ENCODE assay signal across 8 cellular contexts in the genomic region with DNA sequence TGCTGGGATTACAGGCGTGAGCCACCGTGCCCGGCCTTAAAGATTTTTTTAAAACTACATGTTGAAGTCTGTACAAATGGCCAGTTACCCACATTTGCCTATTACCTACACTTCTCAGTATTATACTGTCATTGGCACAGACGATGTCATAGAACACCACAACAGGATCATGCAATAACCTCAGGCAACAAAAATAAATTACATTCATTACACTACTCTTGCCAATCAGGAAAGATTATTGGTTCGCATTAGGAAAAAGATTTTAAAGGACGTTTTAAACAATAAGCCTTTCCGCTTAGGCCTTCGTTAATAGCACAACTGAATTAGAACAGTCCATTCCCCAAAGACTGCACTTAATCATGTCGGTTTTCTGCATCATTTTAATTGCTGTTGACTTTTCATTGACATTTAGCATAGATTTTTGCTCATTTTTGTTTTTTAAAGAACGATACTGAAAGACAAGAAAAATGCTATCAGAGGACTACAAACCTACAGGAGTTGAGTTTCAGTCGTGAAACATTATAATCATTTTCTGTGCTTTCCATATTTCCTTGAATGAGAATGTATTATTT. TPM values are rescaled to one million over a fixed set of nuclear protein-coding genes. Genes with fewer than 3 reads are reported as not detected.
DNase-seq lines count a peak whose midpoint lies in the region; ATAC-seq and TF ChIP-seq lines count a peak whose summit lies in the region.

No MANE protein-coding gene starts in this region.

- no peaks in the 10 kb centered on the region for H3K36me3 ChIP-seq in tibial nerve

- H3K9me3 Mint-ChIP-seq in activated naive CD4-positive, alpha-beta T cell treated with anti-CD3 and anti-CD28 coated beads for 36 hours: no peaks in the 10 kb centered on the region
- no peaks in the 10 kb centered on the region for H3K9me3 Mint-ChIP-seq in activated CD8-positive, alpha-beta T cell treated with anti-CD3 and anti-CD28 coated beads for 36 hours

- no peak for ATAC-seq in activated CD8-positive, alpha-beta T cell treated with anti-CD3 and anti-CD28 coated beads for 36 hours
- no peak for ATAC-seq in HG03457 (IDR thresholded peaks at IDR 0.05; ENCODE audit: unreplicated experiment)

- H3K27me3 ChIP-seq in layer of hippocampus (ENCODE audit: control insufficient read depth, insufficient read depth, low read length): no peaks in the 10 kb centered on the region
- no peaks in the 10 kb centered on the region for H3K27me3 ChIP-seq in tibial nerve

- no peak for TF ChIP-seq CTCF in activated CD8-positive, alpha-beta T cell treated with anti-CD3 and anti-CD28 coated beads for 36 hours (IDR thresholded peaks at IDR 0.05)
- TF ChIP-seq CTCF in tibial nerve (IDR thresholded peaks at IDR 0.05): no peak

- H3K27ac Mint-ChIP-seq in activated naive CD4-positive, alpha-beta T cell treated with anti-CD3 and anti-CD28 coated beads for 36 hours: peak overlapping the region; percentile 99
- H3K27ac Mint-ChIP-seq in activated CD8-positive, alpha-beta T cell treated with anti-CD3 and anti-CD28 coated beads for 36 hours: peak overlapping the region; percentile 97

- peak overlapping the region; percentile 71 to 85 (median 81) for H3K4me3 ChIP-seq in tibial nerve

- intact Hi-C loops in activated naive CD4-positive, alpha-beta T cell treated with anti-CD3 and anti-CD28 coated beads for 36 hours (cut with micrococcal nuclease): loop anchor here (5.0 kb wide), 1 partner anchor 1948 kb away; the partner anchor contains the start of gene SLC17A5
- intact Hi-C loops in activated CD8-positive, alpha-beta T cell treated with anti-CD3 and anti-CD28 coated beads for 36 hours (cut with micrococcal nuclease): no loop called here

- CTCF ChIA-PET in activated naive CD4-positive, alpha-beta T cell treated with anti-CD3 and anti-CD28 coated beads for 36 hours (lab: Charles Lee): interaction anchor here (0.6 kb wide), 1 partner anchor 36 kb away, joined by 3 read pairs; no protein-coding TSS in a partner anchor
- CTCF ChIA-PET in activated CD8-positive, alpha-beta T cell treated with anti-CD3 and anti-CD28 coated beads for 36 hours (lab: Charles Lee): no interaction called here

- H3K4me3 Mint-ChIP-seq in activated naive CD4-positive, alpha-beta T cell treated with anti-CD3 and anti-CD28 coated beads for 36 hours: peak overlapping the region; percentile 63
- H3K4me3 Mint-ChIP-seq in activated CD8-positive, alpha-beta T cell treated with anti-CD3 and anti-CD28 coated beads for 36 hours: peak overlapping the region; percentile 91

- no peak for DNase-seq in activated naive CD4-positive, alpha-beta T cell treated with anti-CD3 and anti-CD28 coated beads for 36 hours
- no peak for DNase-seq in activated naive CD4-positive, alpha-beta T cell treated with Interleukin-2 at 50 U/mL for 16 hours
- peak; percentile 25 for DNase-seq in activated CD8-positive, alpha-beta T cell treated with anti-CD3 and anti-CD28 coated beads for 36 hours
- no peak for DNase-seq in tibial nerve (ENCODE audit: low spot score in 2 of 2)
- DNase-seq in OCI-M2 (lab: John Stamatoyannopoulos, UW; ENCODE audit: unreplicated experiment): no peak
- no peak for DNase-seq in 8988T

- POLR2A ChIA-PET in activated CD8-positive, alpha-beta T cell treated with anti-CD3 and anti-CD28 coated beads for 36 hours (lab: Charles Lee): interaction anchor here (1.1 to 1.4 kb wide), 3 partner anchors 56 to 333 kb away, joined by 3 read pairs; no protein-coding TSS in a partner anchor

- H3K27ac ChIP-seq in layer of hippocampus (ENCODE audit: low read depth, low read length) (peak overlapping the region; percentile 42), tibial nerve (peak overlapping the region; percentile 97 to 100 (median 98))

- TF ChIP-seq EP300 in tibial nerve (IDR thresholded peaks at IDR 0.05): no peak

- no peaks in the 10 kb centered on the region for H3K27me3 Mint-ChIP-seq in activated naive CD4-positive, alpha-beta T cell treated with anti-CD3 and anti-CD28 coated beads for 36 hours (ENCODE audit: low read depth)
- no peaks in the 10 kb centered on the region for H3K27me3 Mint-ChIP-seq in activated CD8-positive, alpha-beta T cell treated with anti-CD3 and anti-CD28 coated beads for 36 hours

- H3K36me3 Mint-ChIP-seq in activated naive CD4-positive, alpha-beta T cell treated with anti-CD3 and anti-CD28 coated beads for 36 hours (ENCODE audit: low read depth): peaks cover 13% of the 10 kb centered on the region
- H3K36me3 Mint-ChIP-seq in activated CD8-positive, alpha-beta T cell treated with anti-CD3 and anti-CD28 coated beads for 36 hours (ENCODE audit: low read depth): peaks cover 14% of the 10 kb centered on the region

- no peak for TF ChIP-seq POLR2A in tibial nerve (IDR thresholded peaks at IDR 0.05)

- H3K4me1 ChIP-seq in tibial nerve: peaks cover 0 to 60% (median 20%) of the 10 kb centered on the region in 4 donors

- 47 to 48% methylated on average over 11 of the region's 11 CpGs for WGBS in tibial nerve, 2 donors

- peaks cover 50% of the 10 kb centered on the region for H3K4me1 Mint-ChIP-seq in activated naive CD4-positive, alpha-beta T cell treated with anti-CD3 and anti-CD28 coated beads for 36 hours (ENCODE audit: low read depth)
- peaks cover 48% of the 10 kb centered on the region for H3K4me1 Mint-ChIP-seq in activated CD8-positive, alpha-beta T cell treated with anti-CD3 and anti-CD28 coated beads for 36 hours (ENCODE audit: low read depth)

- H3K9me3 ChIP-seq in tibial nerve: no peaks in the 10 kb centered on the region

RNA-seq across cellular contexts. Expression of gene SENP6, which starts 0.9 kb away (rescaled TPM):
- total RNA-seq in activated naive CD4-positive, alpha-beta T cell treated with anti-CD3 and anti-CD28 coated beads for 36 hours: 10 to 100 TPM; 54.0 to 57.7 TPM
- total RNA-seq in activated CD8-positive, alpha-beta T cell treated with anti-CD3 and anti-CD28 coated beads for 36 hours: 10 to 100 TPM; 70.2 to 72.0 TPM
- 100 to 1,000 TPM; 107 to 171 (median 142) TPM for total RNA-seq in tibial nerve
